Comparison of ENCODE assay signal across 24 cellular contexts in the genomic region with DNA sequence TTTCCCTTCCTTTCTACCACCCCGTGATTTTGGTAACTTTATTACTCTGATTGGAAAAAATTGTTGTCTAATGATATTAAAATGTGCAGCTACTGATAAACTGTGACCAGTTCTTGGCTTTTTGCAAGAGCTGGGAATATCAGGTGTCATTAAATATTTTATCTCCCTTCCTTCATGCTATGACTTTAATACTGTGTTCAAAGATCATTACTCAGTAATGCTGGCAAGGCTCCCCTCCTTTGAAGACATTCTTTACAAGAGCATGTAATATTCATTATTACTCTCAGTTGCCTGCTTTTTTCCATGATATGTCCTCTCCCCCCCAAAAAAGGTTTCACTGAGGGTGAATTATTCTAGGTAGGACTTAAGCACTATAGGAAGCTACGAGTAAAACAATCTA.
"Had no signal": no experiment of that assay in that cellular context is flagged by ENCODE, and none has a peak within 500 bp of the region (broad histone marks: within the 10 kb centered on the region; RNA-seq: fewer than 3 reads in every experiment).

No MANE protein-coding gene starts in this region.

- H3K27ac ChIP-seq: esophagus squamous epithelium, gastrocnemius medialis, heart left ventricle, hepatocyte, prostate gland, right atrium auricular region, spleen, transverse colon, upper lobe of right lung, uterus had no signal

- H3K9me3 Mint-ChIP-seq: nephron had no signal

- H3K4me2 ChIP-seq: hepatocyte had no signal

- H3K4me1 Mint-ChIP-seq: naive thymus-derived CD4-positive, alpha-beta T cell; stimulated activated naive B cell treated with anti-CD40 and anti-IgM and Interleukin-4, amounts not matched to agents 10 μg/mL and 1 μg/mL and 100 μg/mL, for 72 hours had no signal

- H3K36me3 Mint-ChIP-seq: stimulated activated naive B cell treated with anti-CD40 and anti-IgM and Interleukin-4, amounts not matched to agents 10 μg/mL and 1 μg/mL and 100 μg/mL, for 72 hours had no signal

- H3K36me3 ChIP-seq: esophagus squamous epithelium, gastrocnemius medialis, heart left ventricle, prostate gland, right atrium auricular region, spleen, transverse colon, upper lobe of right lung, uterus had no signal

- ATAC-seq: heart left ventricle; left lobe of liver; naive thymus-derived CD4-positive, alpha-beta T cell; stimulated activated naive B cell treated with anti-CD40 and anti-IgM and Interleukin-4, amounts not matched to agents 10 μg/mL and 1 μg/mL and 100 μg/mL, for 72 hours; upper lobe of right lung had no signal

- FAIRE-seq: endothelial cell of umbilical vein, kidney had no signal

- H3K27ac Mint-ChIP-seq: naive thymus-derived CD4-positive, alpha-beta T cell; nephron; stimulated activated naive B cell treated with anti-CD40 and anti-IgM and Interleukin-4, amounts not matched to agents 10 μg/mL and 1 μg/mL and 100 μg/mL, for 72 hours; stimulated activated naive CD8-positive, alpha-beta T cell treated with anti-CD3 and anti-CD28 coated beads, Interleukin-15, Interleukin-2, amounts not matched to agents 100 ng/mL and 50 ng/mL, for 24 hours had no signal

- DNase-seq: cerebellar nuclear complex; cortex of kidney; effector memory CD4-positive, alpha-beta T cell; esophagus squamous epithelium; gastrocnemius medialis; heart left ventricle; kidney; mesendoderm; midbrain; naive thymus-derived CD4-positive, alpha-beta T cell; nucleus accumbens; spleen; stimulated activated CD4-positive, alpha-beta T cell treated with anti-CD3 and anti-CD28 coated beads, Interleukin-4, amount 100 ng/mL, for 4 hours; stimulated activated naive B cell treated with anti-CD40 and anti-IgM and Interleukin-4, amounts not matched to agents 10 μg/mL and 1 μg/mL and 100 μg/mL, for 72 hours; transverse colon; upper lobe of right lung; uterus had no signal

- H3K4me3 Mint-ChIP-seq: naive thymus-derived CD4-positive, alpha-beta T cell; nephron; stimulated activated naive B cell treated with anti-CD40 and anti-IgM and Interleukin-4, amounts not matched to agents 10 μg/mL and 1 μg/mL and 100 μg/mL, for 72 hours; stimulated activated naive CD8-positive, alpha-beta T cell treated with anti-CD3 and anti-CD28 coated beads, Interleukin-15, Interleukin-2, amounts not matched to agents 100 ng/mL and 50 ng/mL, for 24 hours had no signal

- H3K9me3 ChIP-seq: esophagus squamous epithelium, gastrocnemius medialis, heart left ventricle, prostate gland, right atrium auricular region, spleen, transverse colon, upper lobe of right lung, uterus had no signal

- H2AFZ ChIP-seq: hepatocyte had no signal

- H3K4me1 ChIP-seq: gastrocnemius medialis, heart left ventricle, prostate gland, right atrium auricular region, upper lobe of right lung, uterus had no signal

- H3K79me2 ChIP-seq: hepatocyte had no signal

- H3K4me3 ChIP-seq: esophagus squamous epithelium, gastrocnemius medialis, heart left ventricle, hepatocyte, prostate gland, right atrium auricular region, spleen, transverse colon, upper lobe of right lung, uterus had no signal

- H3K27me3 ChIP-seq: hepatocyte, right atrium auricular region, uterus had no signal
